Comparison of ENCODE assay signal across 8 cellular contexts in the genomic region with DNA sequence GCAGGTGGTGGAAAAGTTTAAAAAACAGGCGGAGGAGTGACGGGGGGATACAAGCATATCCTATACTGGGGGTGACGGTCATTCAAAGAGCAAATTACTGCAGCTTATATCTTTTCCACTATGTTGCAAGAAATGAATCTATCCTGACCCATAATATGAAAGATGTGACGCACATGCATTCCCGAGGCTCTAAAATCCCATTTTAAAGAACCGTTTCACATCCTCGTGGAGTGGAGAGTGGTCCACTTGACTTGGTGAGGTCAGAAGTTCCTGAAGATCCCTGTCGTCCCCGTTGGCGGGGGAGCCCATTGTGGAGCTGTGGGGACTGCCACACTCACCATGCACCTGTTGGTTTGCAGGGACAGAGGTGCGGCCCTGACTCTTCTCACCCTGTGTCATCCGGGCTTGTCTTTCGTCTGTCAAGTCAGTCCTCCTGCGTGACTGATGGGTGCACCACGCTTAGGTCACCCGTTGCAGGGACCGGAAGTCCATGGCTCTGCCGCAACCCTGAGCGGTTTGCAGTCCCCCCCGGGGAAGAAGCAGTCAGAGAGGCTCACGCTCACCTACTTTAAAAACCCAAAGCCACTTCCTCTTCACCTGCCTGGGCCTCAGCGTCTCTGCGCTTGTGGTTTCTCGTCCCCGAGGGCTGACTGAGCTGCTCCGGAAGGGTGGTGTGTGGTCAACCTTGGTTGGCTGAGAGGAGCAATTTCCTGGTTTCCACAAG.
DNase-seq lines count a peak whose midpoint lies in the region; ATAC-seq and TF ChIP-seq lines count a peak whose summit lies in the region.

No MANE protein-coding gene starts in this region.

- DNase-seq in NK-92 (lab: John Stamatoyannopoulos, UW; ENCODE audit: unreplicated experiment) (peak; percentile 63), activated T-cell treated with anti-CD3 and anti-CD28 coated beads for 4 hours (peak; percentile 73), islet precursor cell (peak; percentile 62), NCI-H1092 treated with DMSO at 0.1 percent for 48 hours (lab: John Stamatoyannopoulos, UW) (no peak), dedifferentiated amniotic fluid mesenchymal stem cell (ENCODE audit: extremely low spot score) (no peak)
- DNase-seq in stimulated activated CD8-positive, alpha-beta memory T cell treated with anti-CD3 and anti-CD28 coated beads, Interleukin-4, amount 100 ng/mL, for 1 hour (ENCODE audit: low read depth in 2 of 2, low spot score in 1 of 2), result peak; percentile 80 to 81

- no peak for TF ChIP-seq CTCF in GM12875 (IDR thresholded peaks at IDR 0.05; ENCODE audit: borderline replicate concordance, insufficient read depth, low read depth, low read length)

- ATAC-seq in HG02571 (IDR thresholded peaks at IDR 0.05; ENCODE audit: unreplicated experiment), result peak; percentile 45

- H3K4me3 ChIP-seq in GM12875 (ENCODE audit: low read depth, low read length), result peak overlapping the region; percentile 38

Comparison
In these comparisons a context has a peak if more than half of its experiments do, and no peak if none do; other contexts are left out.
1. DNase-seq: peak in NK-92 (single experiment), activated T-cell treated with anti-CD3 and anti-CD28 coated beads for 4 hours (single experiment), islet precursor cell (single experiment) and stimulated activated CD8-positive, alpha-beta memory T cell treated with anti-CD3 and anti-CD28 coated beads, Interleukin-4, amount 100 ng/mL, for 1 hour (2 of 2); none in NCI-H1092 treated with DMSO at 0.1 percent for 48 hours (single experiment) and dedifferentiated amniotic fluid mesenchymal stem cell (single experiment).